ENCODE assay signal across 1 cellular context in the genomic region with DNA sequence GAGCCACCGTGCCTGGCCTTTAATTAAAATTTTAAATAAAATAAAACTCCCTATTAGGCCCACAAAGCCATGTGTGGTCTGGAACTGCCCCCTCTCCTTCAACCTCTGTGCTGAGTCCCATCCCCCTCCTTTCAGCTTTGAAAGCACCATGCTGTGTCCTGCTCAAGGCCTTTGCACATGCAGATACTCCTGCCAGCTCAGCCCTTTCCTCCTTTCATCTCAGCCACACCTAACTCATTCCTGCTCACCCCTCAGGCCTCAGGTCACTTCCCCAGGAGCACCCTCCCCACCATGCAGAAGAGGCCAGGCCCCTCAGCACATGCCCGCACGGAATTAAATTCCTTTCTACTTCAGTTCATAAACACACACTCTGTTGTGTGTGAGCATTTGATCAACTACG.
TF ChIP-seq lines count a peak whose summit lies in the region.

No MANE protein-coding gene starts in this region.

TF ChIP-seq in WTC11, 78 proteins besides CTCF, POLR2A, EP300 and RAD21 (continued from another document):
- TF ChIP-seq, protein P1, sequence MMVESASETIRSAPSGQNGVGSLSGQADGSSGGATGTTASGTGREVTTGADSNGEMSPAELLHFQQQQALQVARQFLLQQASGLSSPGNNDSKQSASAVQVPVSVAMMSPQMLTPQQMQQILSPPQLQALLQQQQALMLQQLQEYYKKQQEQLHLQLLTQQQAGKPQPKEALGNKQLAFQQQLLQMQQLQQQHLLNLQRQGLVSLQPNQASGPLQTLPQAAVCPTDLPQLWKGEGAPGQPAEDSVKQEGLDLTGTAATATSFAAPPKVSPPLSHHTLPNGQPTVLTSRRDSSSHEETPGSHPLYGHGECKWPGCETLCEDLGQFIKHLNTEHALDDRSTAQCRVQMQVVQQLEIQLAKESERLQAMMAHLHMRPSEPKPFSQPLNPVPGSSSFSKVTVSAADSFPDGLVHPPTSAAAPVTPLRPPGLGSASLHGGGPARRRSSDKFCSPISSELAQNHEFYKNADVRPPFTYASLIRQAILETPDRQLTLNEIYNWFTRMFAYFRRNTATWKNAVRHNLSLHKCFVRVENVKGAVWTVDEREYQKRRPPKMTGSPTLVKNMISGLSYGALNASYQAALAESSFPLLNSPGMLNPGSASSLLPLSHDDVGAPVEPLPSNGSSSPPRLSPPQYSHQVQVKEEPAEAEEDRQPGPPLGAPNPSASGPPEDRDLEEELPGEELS (CRISPR knock-in tag; IDR thresholded peaks at IDR 0.05), result peak; percentile 80; the same call in 1 of the 2 replicates
- TF ChIP-seq ZNF423 (CRISPR knock-in tag; IDR thresholded peaks at IDR 0.05) (peak; percentile 29; the same call in 1 of the 2 replicates), TEAD1 (CRISPR knock-in tag; IDR thresholded peaks at IDR 0.05) (peak; percentile 95), ZNF317 (CRISPR knock-in tag; IDR thresholded peaks at IDR 0.05; ENCODE audit: borderline replicate concordance, low read depth) (no peak), FOXK1 (CRISPR knock-in tag; IDR thresholded peaks at IDR 0.05) (peak; percentile 55; the same call in 1 of the 2 replicates), ETV6 (CRISPR knock-in tag; IDR thresholded peaks at IDR 0.05) (peak; percentile 91), MAX (CRISPR knock-in tag; IDR thresholded peaks at IDR 0.05) (peak; percentile 87), NFE2L1 (CRISPR knock-in tag; IDR thresholded peaks at IDR 0.05) (peak; percentile 62), ZNF219 (CRISPR knock-in tag; IDR thresholded peaks at IDR 0.05; ENCODE audit: borderline replicate concordance) (no peak), ZBTB21 (CRISPR knock-in tag; IDR thresholded peaks at IDR 0.05; ENCODE audit: borderline replicate concordance) (peak; percentile 62; the same call in 1 of the 2 replicates), ZNF232 (CRISPR knock-in tag; IDR thresholded peaks at IDR 0.05) (no peak), ATF2 (CRISPR knock-in tag; IDR thresholded peaks at IDR 0.05; ENCODE audit: borderline replicate concordance, low read depth) (no peak), ZNF263 (CRISPR knock-in tag; IDR thresholded peaks at IDR 0.05; ENCODE audit: low read depth) (no peak), ARID4B (CRISPR knock-in tag; IDR thresholded peaks at IDR 0.05; ENCODE audit: borderline replicate concordance) (peak; percentile 45; the same call in 1 of the 2 replicates), SP1 (CRISPR knock-in tag; conservative IDR thresholded peaks at IDR 0.05) (peak; percentile 68), SMAD3 (CRISPR knock-in tag; IDR thresholded peaks at IDR 0.05; ENCODE audit: borderline replicate concordance) (peak; percentile 54; the same call in 1 of the 2 replicates), USF2 (CRISPR knock-in tag; IDR thresholded peaks at IDR 0.05) (0 out of 2 replicates have a peak, but pooled peaks have one; percentile 16)
TF ChIP-seq in WTC11: peak in this region for 15.
